Comparison of ENCODE assay signal across 16 cellular contexts in the genomic region with DNA sequence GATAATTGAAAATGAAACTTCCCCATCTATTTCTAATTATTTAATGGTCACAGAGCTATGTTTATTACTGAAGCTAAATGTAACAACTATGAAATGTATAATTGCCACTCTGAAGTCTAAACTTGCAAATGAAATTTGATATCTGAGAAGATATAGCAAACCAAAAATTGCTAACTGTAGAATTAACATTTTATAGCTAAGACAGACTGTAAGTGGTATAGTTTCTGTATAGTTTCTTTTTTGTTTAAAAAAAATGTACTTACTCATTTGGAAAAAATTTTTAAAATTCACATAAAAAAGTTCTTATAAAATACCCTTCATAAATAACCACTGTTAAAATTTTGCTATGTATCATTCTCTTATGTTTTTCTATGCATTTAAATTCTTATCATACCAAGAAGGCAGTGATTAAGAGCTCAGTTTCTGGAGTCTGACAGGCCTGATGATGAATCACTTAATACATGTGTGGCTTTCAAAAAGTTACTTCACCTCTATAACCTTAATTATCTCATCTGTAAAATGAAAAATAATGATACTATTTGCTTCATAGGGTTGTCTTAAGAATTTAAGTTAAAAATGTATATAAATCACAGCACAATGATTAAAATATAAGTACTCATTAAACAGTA.
DNase-seq lines count a peak whose midpoint lies in the region; ATAC-seq, FAIRE-seq and TF ChIP-seq lines count a peak whose summit lies in the region.
"Had no signal": no experiment of that assay in that cellular context is flagged by ENCODE, and none has a peak within 500 bp of the region (broad histone marks: within the 10 kb centered on the region; RNA-seq: fewer than 3 reads in every experiment).

No MANE protein-coding gene starts in this region.

- FAIRE-seq in A549 (lab: Jason Lieb, UNC), result no peak
- FAIRE-seq in HTR-8/SVneo (lab: Jason Lieb, UNC), result peak; percentile 80
- no peak for FAIRE-seq in K562 (lab: Jason Lieb, UNC)

- H3K36me3 Mint-ChIP-seq in CD4-positive, alpha-beta memory T cell, result peaks cover 5 to 7% of the 10 kb centered on the region in 2 donors

- no peaks in the 10 kb centered on the region for H3K27me3 ChIP-seq in K562 (ENCODE audit: control insufficient read depth in 2 of 2, insufficient read depth in 2 of 2, low read length in 2 of 2)
- no peaks in the 10 kb centered on the region for H3K27me3 ChIP-seq in CD4-positive, alpha-beta memory T cell (ENCODE audit: insufficient read depth, low read length)
- H3K27me3 ChIP-seq: tibial artery had no signal

- H3K4me1 Mint-ChIP-seq in CD4-positive, alpha-beta memory T cell, result no peaks in the 10 kb centered on the region
- H3K4me1 Mint-ChIP-seq: immature natural killer cell had no signal

- POLR2A ChIA-PET in A549 (lab: Yijun Ruan, JAX), result no interaction called here
- POLR2A ChIA-PET in K562 (lab: Yijun Ruan, JAX), result interaction anchor here (0.5 kb wide), 1 partner anchor 10 kb away, joined by 3 read pairs; no protein-coding TSS in a partner anchor
- POLR2A ChIA-PET in CD4-positive, alpha-beta memory T cell (lab: Charles Lee; ENCODE audit: partially characterized antibody), result no interaction called here

- no peak overlapping the region for H3K27ac Mint-ChIP-seq in CD4-positive, alpha-beta memory T cell
- H3K27ac Mint-ChIP-seq: immature natural killer cell had no signal

- H3K27ac ChIP-seq in A549 (no peak overlapping the region), K562 (ENCODE audit: extremely low read depth, low read depth, low read length) (no peak overlapping the region)
- no peak overlapping the region for H3K27ac ChIP-seq in CD4-positive, alpha-beta memory T cell (ENCODE audit: low read depth, low read length)
- H3K27ac ChIP-seq: tibial artery had no signal

- in situ Hi-C loops in K562 (cut with MboI), result no loop called here

- no peaks in the 10 kb centered on the region for H3K79me2 ChIP-seq in K562 (ENCODE audit: control insufficient read depth, insufficient read depth, low read length)

- no TSS peak for BruUV-seq in K562 (replicated peaks; lab: Mats Ljungman, UMichigan)

- H3K9ac ChIP-seq in K562 (ENCODE audit: insufficient read depth in 1 of 2, low read depth in 2 of 2, low read length in 2 of 2), result no peak overlapping the region

- H4K20me1 ChIP-seq in K562 (replicated peaks; ENCODE audit: control insufficient read depth, insufficient read depth, low read length), result no peaks in the 10 kb centered on the region

- H3K9me3 ChIP-seq in A549 (no peaks in the 10 kb centered on the region), K562 (replicated peaks; ENCODE audit: control insufficient read depth, insufficient read depth, low read depth, low read length) (no peaks in the 10 kb centered on the region)
- no peaks in the 10 kb centered on the region for H3K9me3 ChIP-seq in CD4-positive, alpha-beta memory T cell (ENCODE audit: control insufficient read depth in 1 of 2, low read length in 2 of 2)
- H3K9me3 ChIP-seq: tibial artery had no signal

- H3K9me3 Mint-ChIP-seq in CD4-positive, alpha-beta memory T cell, result peaks cover 0 to 2% (median 0%) of the 10 kb centered on the region in 8 donors

- no peak for TF ChIP-seq EP300 in A549 (IDR thresholded peaks at IDR 0.05)
- TF ChIP-seq EP300 in K562 (IDR thresholded peaks at IDR 0.05; ENCODE audit: low read length), result no peak

- CTCF ChIA-PET in A549 (lab: Yijun Ruan, JAX) (no interaction called here), K562 (lab: Yijun Ruan, JAX; ENCODE audit: low intra/inter-chr PET ratio) (no interaction called here)
- CTCF ChIA-PET in CD4-positive, alpha-beta memory T cell (lab: Charles Lee; ENCODE audit: partially characterized antibody), result no interaction called here

- TF ChIP-seq POLR2A in A549 (IDR thresholded peaks at IDR 0.05; ENCODE audit: low read length) (no peak), K562 (conservative IDR thresholded peaks at IDR 0.05) (no peak)

- no peak for TF ChIP-seq RAD21 in A549 (conservative IDR thresholded peaks at IDR 0.05 in 1 of 2, IDR thresholded peaks at IDR 0.05 in 1 of 2)
- no peak for TF ChIP-seq RAD21 in K562 (CRISPR knock-in tag; conservative IDR thresholded peaks at IDR 0.05 in 1 of 2, IDR thresholded peaks at IDR 0.05 in 1 of 2)

- H3K4me1 ChIP-seq in A549 (peaks cover 4% of the 10 kb centered on the region; the same call in 1 of the 3 replicates), K562 (replicated peaks in 1 of 2; ENCODE audit: control insufficient read depth in 2 of 2, insufficient read depth in 2 of 2, low read length in 2 of 2) (no peaks in the 10 kb centered on the region)
- no peaks in the 10 kb centered on the region for H3K4me1 ChIP-seq in CD4-positive, alpha-beta memory T cell (ENCODE audit: insufficient read depth, low read length)
- H3K4me1 ChIP-seq: tibial artery had no signal

- no peaks in the 10 kb centered on the region for H3K36me3 ChIP-seq in K562 (ENCODE audit: control insufficient read depth, insufficient read depth, low read length)
- H3K36me3 ChIP-seq in CD4-positive, alpha-beta memory T cell (ENCODE audit: insufficient read depth, low read length), result no peaks in the 10 kb centered on the region
- H3K36me3 ChIP-seq: tibial artery had no signal

- H3K4me3 ChIP-seq in A549 (no peak overlapping the region), K562 (no peak overlapping the region)
- H3K4me3 ChIP-seq in CD4-positive, alpha-beta memory T cell (ENCODE audit: low read length in 2 of 2), result no peak overlapping the region
- H3K4me3 ChIP-seq: tibial artery had no signal

- H3K4me3 Mint-ChIP-seq in CD4-positive, alpha-beta memory T cell, result no peak overlapping the region
- H3K4me3 Mint-ChIP-seq: immature natural killer cell had no signal

- TF ChIP-seq CTCF in A549 (IDR thresholded peaks at IDR 0.05), result no peak
- no peak for TF ChIP-seq CTCF in K562 (IDR thresholded peaks at IDR 0.05 in 2 of 3, conservative IDR thresholded peaks at IDR 0.05 in 1 of 3; ENCODE audit: insufficient read depth in 2 of 3, low read depth in 1 of 3, low read length in 3 of 3)

- no peaks in the 10 kb centered on the region for H3K9me1 ChIP-seq in K562 (ENCODE audit: control insufficient read depth, insufficient read depth, low read length)

- H2AFZ ChIP-seq in K562 (ENCODE audit: low read depth, low read length), result no peak overlapping the region

- ATAC-seq in A549, result no peak
- no peak for ATAC-seq in K562
- no peak for ATAC-seq in GM21619 (IDR thresholded peaks at IDR 0.05; ENCODE audit: unreplicated experiment)

- H3K4me2 ChIP-seq in A549 (peak overlapping the region; percentile 9; the same call in 1 of the 3 replicates), K562 (ENCODE audit: insufficient read depth, low read length) (no peak overlapping the region)

- DNase-seq in A549 (ENCODE audit: low read depth in 1 of 2, low spot score in 1 of 2) (peak in 1 of 2 experiments; percentile 4), HTR-8/SVneo (ENCODE audit: insufficient read length, low spot score) (peak; percentile 91), K562 (ENCODE audit: extremely low read depth in 1 of 4, low spot score in 3 of 4) (no peak), hepatic stellate cell (ENCODE audit: low spot score) (peak; percentile 2), NOMO-1 treated with dmso at 0.1 percent for 144 hours (lab: John Stamatoyannopoulos, UW; ENCODE audit: unreplicated experiment) (no peak), NCI-H2227 treated with DMSO at 0.1 percent for 48 hours (lab: John Stamatoyannopoulos, UW) (no peak)
- no peak for DNase-seq in CD4-positive, alpha-beta memory T cell
- DNase-seq: activated naive CD4-positive, alpha-beta T cell treated with Interleukin-2 at 50 U/mL for 16 hours; immature natural killer cell; KG1; NCI-H1436; NCI-H526 treated with DMSO at 0.1 percent for 48 hours; SHP77; stimulated activated CD4-positive, alpha-beta T cell treated with anti-CD3 and anti-CD28 coated beads, Interleukin-1b, Interleukin-23, amount 100 ng/mL, for 48 hours; tibial artery had no signal

- intact Hi-C loops in K562 (cut with micrococcal nuclease), result no loop called here
- intact Hi-C loops in CD4-positive, alpha-beta memory T cell (cut with micrococcal nuclease), result no loop called here

- H3K27me3 Mint-ChIP-seq in CD4-positive, alpha-beta memory T cell, result no peaks in the 10 kb centered on the region

TF ChIP-seq in A549, 52 proteins besides CTCF, POLR2A, EP300 and RAD21:
- TF ChIP-seq POLR2AphosphoS2 (conservative IDR thresholded peaks at IDR 0.05; ENCODE audit: low read length) (no peak), GATA3 (IDR thresholded peaks at IDR 0.05; ENCODE audit: borderline replicate concordance) (peak; percentile 35; the same call in 1 of the 2 replicates), ZSCAN20 (CRISPR knock-in tag; IDR thresholded peaks at IDR 0.05) (no peak)

TF ChIP-seq in K562, 482 proteins besides CTCF, POLR2A, EP300 and RAD21:
- TF ChIP-seq MEIS2 (IDR thresholded peaks at IDR 0.05; ENCODE audit: partially characterized antibody) (peak; percentile 26), ZSCAN32 (CRISPR knock-in tag; IDR thresholded peaks at IDR 0.05) (no peak)

Comparison
In these comparisons a context has a peak if more than half of its experiments do, and no peak if none do; other contexts are left out.
1. DNase-seq: peak in HTR-8/SVneo (single experiment) and hepatic stellate cell (single experiment); none in K562 (0 of 4), NOMO-1 treated with dmso at 0.1 percent for 144 hours (single experiment), NCI-H2227 treated with DMSO at 0.1 percent for 48 hours (single experiment) and CD4-positive, alpha-beta memory T cell (0 of 5).